ENCODE assay signal across 24 cellular contexts in the genomic region with DNA sequence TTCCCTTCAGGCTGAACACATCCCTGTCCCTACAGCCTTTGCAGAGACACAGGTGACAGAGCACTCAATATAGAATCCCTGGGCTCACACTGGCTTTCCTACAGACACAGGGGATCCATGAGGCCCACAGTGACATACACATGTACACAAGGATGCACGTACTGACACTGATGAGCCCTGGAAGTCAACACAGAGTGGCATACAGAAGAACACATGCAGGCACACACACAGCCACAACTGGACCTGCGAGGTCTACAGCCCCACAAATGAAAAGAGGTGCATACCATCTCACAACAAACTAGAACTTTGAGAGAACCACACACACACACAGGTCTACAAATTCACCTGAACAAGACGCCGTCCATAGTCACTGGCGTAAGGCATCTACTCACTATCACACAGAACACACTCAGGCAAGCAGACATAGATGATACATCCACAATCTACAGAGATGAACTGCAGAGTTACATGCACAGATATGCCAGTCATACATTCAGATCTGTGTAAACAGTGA.
"Had no signal": no experiment of that assay in that cellular context is flagged by ENCODE, and none has a peak within 500 bp of the region (broad histone marks: within the 10 kb centered on the region; RNA-seq: fewer than 3 reads in every experiment).

No MANE protein-coding gene starts in this region.

- H3K4me3 Mint-ChIP-seq: activated CD8-positive, alpha-beta memory T cell treated with anti-CD3 and anti-CD28 coated beads, Interleukin-2, amount 10 ng/mL, durations not matched to agents 7 days and 5 days; activated naive CD4-positive, alpha-beta T cell treated with anti-CD3 and anti-CD28 coated beads for 36 hours; activated naive CD8-positive, alpha-beta T cell treated with anti-CD3 and anti-CD28 coated beads for 36 hours; activated T-cell treated with anti-CD3 and anti-CD28 coated beads, Interleukin-2, amount 50 U/mL, for 24 hours had no signal

- H3K4me2 ChIP-seq: SK-N-SH had no signal

- H3K4me3 ChIP-seq: cardiac muscle cell, SJCRH30 had no signal

- H3K27me3 Mint-ChIP-seq: activated naive CD8-positive, alpha-beta T cell treated with anti-CD3 and anti-CD28 coated beads for 36 hours had no signal

- H3K36me3 Mint-ChIP-seq: activated naive CD8-positive, alpha-beta T cell treated with anti-CD3 and anti-CD28 coated beads for 36 hours had no signal

- H3K27ac Mint-ChIP-seq: activated CD8-positive, alpha-beta memory T cell treated with anti-CD3 and anti-CD28 coated beads, Interleukin-2, amount 10 ng/mL, durations not matched to agents 7 days and 5 days; activated naive CD4-positive, alpha-beta T cell treated with anti-CD3 and anti-CD28 coated beads for 36 hours; activated naive CD8-positive, alpha-beta T cell treated with anti-CD3 and anti-CD28 coated beads for 36 hours; activated T-cell treated with anti-CD3 and anti-CD28 coated beads, Interleukin-2, amount 50 U/mL, for 24 hours; activated T-helper 1 cell treated with anti-CD3 and anti-CD28 coated beads, Interleukin-12 subunit alpha, Interleukin-12 subunit beta, Interleukin-2, Interleukin-4 antibody, amounts not matched to agents 30 ng/mL and 10 ng/mL and 1 ng/mL, durations not matched to agents 14 hours and 24 hours and 36 hours had no signal

- H3K27ac ChIP-seq: brain microvascular endothelial cell, cardiac muscle cell, SJCRH30 had no signal

- DNase-seq: activated CD4-positive, alpha-beta T cell treated with anti-CD3 and anti-CD28 coated beads for 4 hours; activated CD8-positive, alpha-beta memory T cell treated with anti-CD3 and anti-CD28 coated beads, Interleukin-2, amount 10 ng/mL, durations not matched to agents 7 days and 5 days; activated gamma-delta T cell; activated naive CD4-positive, alpha-beta T cell treated with anti-CD3 and anti-CD28 coated beads for 36 hours; activated naive CD8-positive, alpha-beta T cell treated with anti-CD3 and anti-CD28 coated beads for 36 hours; activated T-cell treated with anti-CD3 and anti-CD28 coated beads, Interleukin-2, amount 50 U/mL, for 24 hours; brain microvascular endothelial cell; Karpas-422; MM.1S; NCI-H1105; NCI-H1436; NCI-H1694 treated with DMSO at 0.1 percent for 48 hours; NCI-H2029 treated with DMSO at 0.1 percent for 48 hours; NCI-H345; NCI-H510A; NCI-H526 treated with DMSO at 0.1 percent for 48 hours; NK-92 treated with Interleukin-12 subunit alpha and Interleukin-12 subunit beta, amount 100 ng/mL, for 24 hours; OCI-M1; Right ventricle myocardium superior; RPMI8226; SJCRH30; SK-N-SH had no signal

- H3K9me3 ChIP-seq: SJCRH30, SK-N-SH had no signal

- H3K9me3 Mint-ChIP-seq: activated T-cell treated with anti-CD3 and anti-CD28 coated beads, Interleukin-2, amount 50 U/mL, for 24 hours; activated T-helper 1 cell treated with anti-CD3 and anti-CD28 coated beads, Interleukin-12 subunit alpha, Interleukin-12 subunit beta, Interleukin-2, Interleukin-4 antibody, amounts not matched to agents 30 ng/mL and 10 ng/mL and 1 ng/mL, durations not matched to agents 14 hours and 24 hours and 36 hours had no signal

- H3K9ac ChIP-seq: SK-N-SH had no signal

- H3K36me3 ChIP-seq: brain microvascular endothelial cell, cardiac muscle cell, SJCRH30 had no signal

- H3K27me3 ChIP-seq: cardiac muscle cell, SJCRH30 had no signal
